ENCODE assay signal across 8 cellular contexts in genomic region chr9:106051573-106051972, GRCh38.
"Had no signal": no experiment of that assay in that cellular context is flagged by ENCODE, and none has a peak within 500 bp of the region (broad histone marks: within the 10 kb centered on the region; RNA-seq: fewer than 3 reads in every experiment).

No MANE protein-coding gene starts in this region.

- ATAC-seq: HCT116, K562 had no signal

- DNase-seq: GOT3, H7, HFFc6, IMR-90 had no signal

- H3K36me3 ChIP-seq: HAP-1 had no signal

- H3K4me3 ChIP-seq: HAP-1, K562 had no signal

- H3K9me3 ChIP-seq: HAP-1 had no signal

- FAIRE-seq: HTR-8/SVneo, K562 had no signal

- H3K27ac Mint-ChIP-seq: HFFc6 had no signal

- H3K4me3 Mint-ChIP-seq: HFFc6 had no signal
